4 cellular contexts compared by ENCODE assay signal in genomic region chr16:75760018-75760519, GRCh38.
TF ChIP-seq lines count a peak whose summit lies in the region.

No MANE protein-coding gene starts in this region.

TF ChIP-seq in A549, 52 proteins besides CTCF, POLR2A, EP300 and RAD21 (continues in another document):
- TF ChIP-seq ESRRA (IDR thresholded peaks at IDR 0.05; ENCODE audit: borderline replicate concordance, low read length) (no peak), MAX (IDR thresholded peaks at IDR 0.05) (no peak), HMGXB4 (CRISPR knock-in tag; IDR thresholded peaks at IDR 0.05; ENCODE audit: borderline replicate concordance) (no peak), E2F6 (IDR thresholded peaks at IDR 0.05; ENCODE audit: borderline replicate concordance, low read depth) (no peak), GATA3 (IDR thresholded peaks at IDR 0.05; ENCODE audit: borderline replicate concordance) (no peak), HOXB13 (CRISPR knock-in tag; IDR thresholded peaks at IDR 0.05; ENCODE audit: low read depth) (no peak), FOSB (CRISPR knock-in tag; IDR thresholded peaks at IDR 0.05) (no peak), JUN (IDR thresholded peaks at IDR 0.05) (no peak), FOSL2 (IDR thresholded peaks at IDR 0.05) (no peak), FOSL2 (CRISPR knock-in tag; IDR thresholded peaks at IDR 0.05) (no peak), CHD4 (IDR thresholded peaks at IDR 0.05; ENCODE audit: borderline replicate concordance) (no peak), SREBF2 (IDR thresholded peaks at IDR 0.05) (no peak), MYC (IDR thresholded peaks at IDR 0.05; ENCODE audit: borderline replicate concordance, low read length) (no peak), NR3C1 (IDR thresholded peaks at IDR 0.05) (no peak), HOXA7 (CRISPR knock-in tag; IDR thresholded peaks at IDR 0.05) (no peak), RFX5 (IDR thresholded peaks at IDR 0.05) (no peak)

TF ChIP-seq in HEK293, 187 proteins besides CTCF, POLR2A, EP300 and RAD21 (continues in another document):
- no peak for TF ChIP-seq BCL11A (tag by site-specific recombination; IDR thresholded peaks at IDR 0.05; ENCODE audit: low read depth)
- no peak for TF ChIP-seq ZNF184 (tag by site-specific recombination; IDR thresholded peaks at IDR 0.05)
- no peak for TF ChIP-seq ZNF132 (tag by site-specific recombination; IDR thresholded peaks at IDR 0.05; ENCODE audit: borderline replicate concordance)
- no peak for TF ChIP-seq ZFP37 (tag by site-specific recombination; IDR thresholded peaks at IDR 0.05)
- TF ChIP-seq MZF1 (tag by site-specific recombination; IDR thresholded peaks at IDR 0.05; ENCODE audit: borderline replicate concordance): no peak
- peak; percentile 90 for TF ChIP-seq ZNF366 (tag by site-specific recombination; conservative IDR thresholded peaks at IDR 0.05)
- TF ChIP-seq ZBTB44 (tag by site-specific recombination; IDR thresholded peaks at IDR 0.05): no peak
- TF ChIP-seq ZFHX2 (tag by site-specific recombination; conservative IDR thresholded peaks at IDR 0.05): no peak
- no peak for TF ChIP-seq ZBTB7A (tag by site-specific recombination; IDR thresholded peaks at IDR 0.05; ENCODE audit: low read depth)
- TF ChIP-seq ZSCAN5A (tag by site-specific recombination; IDR thresholded peaks at IDR 0.05): no peak
- TF ChIP-seq ZNF19 (tag by site-specific recombination; IDR thresholded peaks at IDR 0.05; ENCODE audit: low read depth): no peak
- TF ChIP-seq ZEB2 (tag by site-specific recombination; IDR thresholded peaks at IDR 0.05): no peak
- TF ChIP-seq ZNF623 (tag by site-specific recombination; IDR thresholded peaks at IDR 0.05): no peak
- 0 out of 2 replicates have a peak, but pooled peaks have one; percentile 43 for TF ChIP-seq ZSCAN18 (tag by site-specific recombination; IDR thresholded peaks at IDR 0.05)
- TF ChIP-seq PRDM1 (tag by site-specific recombination; IDR thresholded peaks at IDR 0.05): peak; percentile 48
- no peak for TF ChIP-seq ZBTB21 (tag by site-specific recombination; IDR thresholded peaks at IDR 0.05)
- TF ChIP-seq SP7 (tag by site-specific recombination; IDR thresholded peaks at IDR 0.05): no peak
- no peak for TF ChIP-seq ZNF560 (tag by site-specific recombination; IDR thresholded peaks at IDR 0.05; ENCODE audit: borderline replicate concordance)

TF ChIP-seq in WTC11, 78 proteins besides CTCF, POLR2A, EP300 and RAD21:
- no peak for TF ChIP-seq TCF7 (CRISPR knock-in tag; IDR thresholded peaks at IDR 0.05; ENCODE audit: low read depth)
- TF ChIP-seq ZNF512 (CRISPR knock-in tag; IDR thresholded peaks at IDR 0.05; ENCODE audit: borderline replicate concordance): 0 out of 2 replicates have a peak, but pooled peaks have one; percentile 42

TF ChIP-seq in H1, 55 proteins besides CTCF, POLR2A, EP300 and RAD21:
- TF ChIP-seq SRF (IDR thresholded peaks at IDR 0.05; ENCODE audit: low read depth, low read length): no peak
- TF ChIP-seq CTBP2 (IDR thresholded peaks at IDR 0.05; ENCODE audit: borderline replicate concordance, insufficient read depth, insufficient read length, low read length): no peak
- no peak for TF ChIP-seq SP4 (IDR thresholded peaks at IDR 0.05; ENCODE audit: low read length)
- TF ChIP-seq RXRA (IDR thresholded peaks at IDR 0.05; ENCODE audit: insufficient read depth, low read depth, low read length): no peak
- TF ChIP-seq PHF8 (conservative IDR thresholded peaks at IDR 0.05; ENCODE audit: low read depth, low read length): no peak
- TF ChIP-seq NRF1 (IDR thresholded peaks at IDR 0.05; ENCODE audit: low read depth, low read length): no peak
- no peak for TF ChIP-seq BRCA1 (IDR thresholded peaks at IDR 0.05; ENCODE audit: low read depth, low read length)
- TF ChIP-seq GABPA (IDR thresholded peaks at IDR 0.05; ENCODE audit: borderline replicate concordance, insufficient read depth, low read length): no peak
- TF ChIP-seq TAF7 (optimal IDR thresholded peaks at IDR 0.05; ENCODE audit: borderline replicate concordance, low read depth, low read length): no peak
- no peak for TF ChIP-seq SAP30 (IDR thresholded peaks at IDR 0.05; ENCODE audit: insufficient read depth, insufficient replicate concordance, low read length)
- TF ChIP-seq POU5F1 (IDR thresholded peaks at IDR 0.05; ENCODE audit: low read depth, low read length): no peak
- no peak for TF ChIP-seq SIX5 (IDR thresholded peaks at IDR 0.05; ENCODE audit: low read depth, low read length)
- no peak for TF ChIP-seq TCF12 (IDR thresholded peaks at IDR 0.05; ENCODE audit: low read depth, low read length)
TF ChIP-seq in H1: peak in this region for 0.
